ENCODE assay signal across 8 cellular contexts in the genomic region with DNA sequence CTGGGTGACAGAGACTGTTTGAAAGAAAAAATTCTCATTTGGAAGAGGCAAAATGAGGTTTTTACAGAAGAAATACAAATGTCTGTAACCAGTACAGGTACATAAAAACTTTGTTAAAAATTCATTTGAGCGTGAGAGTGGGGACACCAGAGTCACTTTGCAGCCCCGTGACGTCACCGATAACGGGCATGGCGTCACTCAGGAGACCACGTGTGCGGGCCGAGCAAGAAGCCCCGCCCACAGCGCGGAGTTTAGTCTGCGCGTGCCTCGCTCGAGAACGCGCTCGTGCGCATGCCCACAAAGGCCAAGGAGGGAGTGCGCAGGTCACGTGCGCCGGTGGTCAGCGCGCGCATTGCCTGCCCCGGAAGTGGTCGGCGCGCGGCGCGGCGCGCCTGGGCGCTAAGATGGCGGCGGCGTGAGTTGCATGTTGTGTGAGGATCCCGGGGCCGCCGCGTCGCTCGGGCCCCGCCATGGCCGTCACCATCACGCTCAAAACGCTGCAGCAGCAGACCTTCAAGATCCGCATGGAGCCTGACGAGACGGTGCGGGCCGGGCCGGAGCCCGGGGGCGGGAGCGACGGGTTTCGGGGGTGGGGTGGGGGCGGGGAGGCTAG. TPM values are rescaled to one million over a fixed set of nuclear protein-coding genes. Genes with fewer than 3 reads are reported as not detected.
DNase-seq lines count a peak whose midpoint lies in the region; ATAC-seq and TF ChIP-seq lines count a peak whose summit lies in the region.

Gene RAD23A (plus strand): TSS at position 384 of the 613 bp plus-strand sequence. CDS start 87 bp downstream, at position 471.

- in situ Hi-C loops in T47D (cut with HindIII; ENCODE audit: low pct_unique_long_range_greater_than_20kb, low sequenced_read_pairs): no loop called here

- no peak for TF ChIP-seq CTCF in AG04449 (IDR thresholded peaks at IDR 0.05; ENCODE audit: insufficient read depth, low read length, missing control alignments)
- no peak for TF ChIP-seq CTCF in VCaP (conservative IDR thresholded peaks at IDR 0.05)

- H3K27ac ChIP-seq in VCaP: peak within 1 kb of the TSS; percentile 96
- peak within 1 kb of the TSS; percentile 26 for H3K27ac ChIP-seq in iPS-20b (ENCODE audit: low read length)
- H3K27ac ChIP-seq in skeletal muscle tissue (ENCODE audit: low read depth, low read length): peak within 1 kb of the TSS; percentile 91

- peaks cover 80% of the 10 kb centered on the region for H3K36me3 ChIP-seq in iPS-20b (ENCODE audit: insufficient read depth, low read depth, low read length)
- peaks cover 56 to 59% (median 57%) of the 10 kb centered on the region in 3 donors for H3K36me3 ChIP-seq in skeletal muscle tissue (ENCODE audit: control insufficient read depth in 3 of 3, insufficient read depth in 3 of 3, low read length in 3 of 3)

- H3K27me3 ChIP-seq in iPS-20b (ENCODE audit: insufficient read depth, low read length) (no peaks in the 10 kb centered on the region), skeletal muscle tissue (ENCODE audit: control insufficient read depth in 3 of 3, insufficient read depth in 3 of 3, low read length in 3 of 3) (no peaks in the 10 kb centered on the region)

- peak; percentile 79 for DNase-seq in AG04449 (ENCODE audit: low read depth, low spot score)
- peak; percentile 92 for DNase-seq in NCI-H2196 treated with DMSO at 0.1 percent for 48 hours (lab: John Stamatoyannopoulos, UW; ENCODE audit: unreplicated experiment)
- DNase-seq in T47D (ENCODE audit: low read depth in 1 of 2, low spot score in 1 of 2): peak; percentile 71 to 98

- peak within 1 kb of the TSS; percentile 93 for H3K9ac ChIP-seq in iPS-20b (ENCODE audit: low read depth, low read length)
- peak within 1 kb of the TSS; percentile 69 to 86 (median 85) for H3K9ac ChIP-seq in skeletal muscle tissue (ENCODE audit: low read depth in 1 of 3, low read length in 3 of 3)

- CTCF ChIA-PET in AG04449 (lab: Yijun Ruan, JAX): interaction anchor here (4.0 kb wide), 1 partner anchor 19 kb away, joined by 29 read pairs; no protein-coding TSS in a partner anchor

- ATAC-seq in GM18873 (IDR thresholded peaks at IDR 0.05; ENCODE audit: low FRiP score, unreplicated experiment): peak; percentile 77
- peak; percentile 72 for ATAC-seq in HG03139 (IDR thresholded peaks at IDR 0.05; ENCODE audit: unreplicated experiment)

- H3K9me3 ChIP-seq in iPS-20b (ENCODE audit: insufficient read depth, low read depth, low read length) (no peaks in the 10 kb centered on the region), skeletal muscle tissue (ENCODE audit: control insufficient read depth in 3 of 3, low read length in 3 of 3) (no peaks in the 10 kb centered on the region)

- H3K4me1 ChIP-seq in iPS-20b (ENCODE audit: insufficient read depth, low read length): no peaks in the 10 kb centered on the region; the same call in 1 of the 2 replicates
- H3K4me1 ChIP-seq in skeletal muscle tissue (ENCODE audit: control insufficient read depth in 3 of 3, insufficient read depth in 3 of 3, low read length in 3 of 3): peaks cover 44 to 56% (median 45%) of the 10 kb centered on the region in 3 donors

- H3K4me3 ChIP-seq in AG04449 (ENCODE audit: low read depth, low read length) (peak within 1 kb of the TSS; percentile 80), iPS-20b (ENCODE audit: low read length) (peak within 1 kb of the TSS; percentile 92), skeletal muscle tissue (ENCODE audit: low read length in 3 of 3) (peak within 1 kb of the TSS; percentile 70 to 79 (median 78))

- POLR2A ChIA-PET in AG04449 (lab: Yijun Ruan, JAX): interaction anchor here (0.7 to 1.5 kb wide), 4 partner anchors 10 to 264 kb away, joined by 3 to 9 read pairs (median 4); partner anchors contain the start of gene JUNB

RNA-seq across cellular contexts. Expression of gene RAD23A, which starts in this region (rescaled TPM):
- total RNA-seq in skeletal muscle tissue: 57.9 TPM

Comparison
In these comparisons a context has a peak if more than half of its experiments do, and no peak if none do; other contexts are left out.
1. Peak in every context shown above with its lines: DNase-seq, ATAC-seq, H3K4me3 ChIP-seq and H3K27ac ChIP-seq.
2. H3K27ac ChIP-seq: peak in every context shown above with its lines; median percentile 96 in VCaP; 91 in skeletal muscle tissue; 26 in iPS-20b.